Comparison of ENCODE assay signal across 2 cellular contexts in the genomic region with DNA sequence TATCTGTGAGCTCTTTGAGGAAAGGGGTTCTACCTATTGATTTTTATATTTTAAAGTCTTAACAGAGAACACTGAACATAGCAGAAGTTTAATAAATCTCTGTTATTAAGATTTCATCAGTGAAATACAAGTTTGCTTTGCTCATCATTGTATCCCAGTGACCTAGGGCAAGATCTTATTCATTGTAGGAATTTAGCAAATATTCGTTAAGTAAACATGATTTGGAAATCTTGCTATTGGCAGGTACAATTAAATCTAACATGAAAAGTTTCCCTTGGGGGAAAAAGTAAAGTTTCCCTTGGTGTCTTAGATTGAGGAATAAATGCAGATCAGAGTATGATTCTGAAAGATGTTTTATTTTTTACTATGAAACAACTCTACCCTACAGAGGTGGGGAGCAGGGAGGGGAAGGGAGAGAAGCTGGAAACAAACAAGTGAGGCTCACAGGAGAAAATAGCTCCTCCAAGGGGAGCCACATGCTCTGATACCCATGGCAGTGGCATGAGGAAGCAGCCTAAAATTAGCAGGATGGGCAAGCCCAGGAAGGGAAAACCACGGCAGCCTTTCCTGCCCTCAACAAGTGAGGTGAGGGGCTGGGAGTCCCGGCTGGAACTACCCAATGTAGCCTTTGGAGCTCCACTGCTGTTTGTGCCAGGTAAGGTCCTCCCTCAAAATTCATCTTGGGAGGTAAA.
TF ChIP-seq lines count a peak whose summit lies in the region.

No MANE protein-coding gene starts in this region.

TF ChIP-seq in HCT116, 20 proteins besides CTCF, POLR2A, EP300 and RAD21:
- TF ChIP-seq SIN3A (IDR thresholded peaks at IDR 0.05; ENCODE audit: low read depth) (0 out of 2 replicates have a peak, but pooled peaks have one; percentile 26), JUND (IDR thresholded peaks at IDR 0.05) (no peak), MAX (IDR thresholded peaks at IDR 0.05) (peak; percentile 56; the same call in 1 of the 2 replicates)
- TF ChIP-seq, protein P1, sequence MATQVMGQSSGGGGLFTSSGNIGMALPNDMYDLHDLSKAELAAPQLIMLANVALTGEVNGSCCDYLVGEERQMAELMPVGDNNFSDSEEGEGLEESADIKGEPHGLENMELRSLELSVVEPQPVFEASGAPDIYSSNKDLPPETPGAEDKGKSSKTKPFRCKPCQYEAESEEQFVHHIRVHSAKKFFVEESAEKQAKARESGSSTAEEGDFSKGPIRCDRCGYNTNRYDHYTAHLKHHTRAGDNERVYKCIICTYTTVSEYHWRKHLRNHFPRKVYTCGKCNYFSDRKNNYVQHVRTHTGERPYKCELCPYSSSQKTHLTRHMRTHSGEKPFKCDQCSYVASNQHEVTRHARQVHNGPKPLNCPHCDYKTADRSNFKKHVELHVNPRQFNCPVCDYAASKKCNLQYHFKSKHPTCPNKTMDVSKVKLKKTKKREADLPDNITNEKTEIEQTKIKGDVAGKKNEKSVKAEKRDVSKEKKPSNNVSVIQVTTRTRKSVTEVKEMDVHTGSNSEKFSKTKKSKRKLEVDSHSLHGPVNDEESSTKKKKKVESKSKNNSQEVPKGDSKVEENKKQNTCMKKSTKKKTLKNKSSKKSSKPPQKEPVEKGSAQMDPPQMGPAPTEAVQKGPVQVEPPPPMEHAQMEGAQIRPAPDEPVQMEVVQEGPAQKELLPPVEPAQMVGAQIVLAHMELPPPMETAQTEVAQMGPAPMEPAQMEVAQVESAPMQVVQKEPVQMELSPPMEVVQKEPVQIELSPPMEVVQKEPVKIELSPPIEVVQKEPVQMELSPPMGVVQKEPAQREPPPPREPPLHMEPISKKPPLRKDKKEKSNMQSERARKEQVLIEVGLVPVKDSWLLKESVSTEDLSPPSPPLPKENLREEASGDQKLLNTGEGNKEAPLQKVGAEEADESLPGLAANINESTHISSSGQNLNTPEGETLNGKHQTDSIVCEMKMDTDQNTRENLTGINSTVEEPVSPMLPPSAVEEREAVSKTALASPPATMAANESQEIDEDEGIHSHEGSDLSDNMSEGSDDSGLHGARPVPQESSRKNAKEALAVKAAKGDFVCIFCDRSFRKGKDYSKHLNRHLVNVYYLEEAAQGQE (IDR thresholded peaks at IDR 0.05; ENCODE audit: low read depth): no peak

TF ChIP-seq in H1, 55 proteins besides CTCF, POLR2A, EP300 and RAD21:
- TF ChIP-seq SP1 (IDR thresholded peaks at IDR 0.05; ENCODE audit: low read depth, low read length) (no peak), SP2 (IDR thresholded peaks at IDR 0.05; ENCODE audit: low read length) (no peak), MAX (IDR thresholded peaks at IDR 0.05) (no peak), ASH2L (IDR thresholded peaks at IDR 0.05; ENCODE audit: low read length) (no peak), RNF2 (IDR thresholded peaks at IDR 0.05; ENCODE audit: borderline replicate concordance, low read depth, low read length, missing control alignments, poor library complexity, severe bottlenecking) (no peak), EGR1 (IDR thresholded peaks at IDR 0.05; ENCODE audit: borderline replicate concordance, low read depth, low read length) (no peak), SUZ12 (IDR thresholded peaks at IDR 0.05; ENCODE audit: low read length) (no peak), HDAC2 (IDR thresholded peaks at IDR 0.05; ENCODE audit: borderline replicate concordance in 1 of 2, low read depth in 2 of 2, low read length in 2 of 2) (no peak), BACH1 (IDR thresholded peaks at IDR 0.05; ENCODE audit: low read length) (no peak), KDM4A (IDR thresholded peaks at IDR 0.05; ENCODE audit: low read depth, low read length, severe bottlenecking) (no peak), SIN3A (conservative IDR thresholded peaks at IDR 0.05 in 1 of 2, IDR thresholded peaks at IDR 0.05 in 1 of 2; ENCODE audit: low read depth in 1 of 2, low read length in 2 of 2) (no peak), SP4 (IDR thresholded peaks at IDR 0.05; ENCODE audit: low read length) (no peak), JUN (IDR thresholded peaks at IDR 0.05; ENCODE audit: low read depth, low read length) (no peak), RBBP5 (IDR thresholded peaks at IDR 0.05; ENCODE audit: borderline replicate concordance, low read depth, low read length) (no peak), CBX8 (IDR thresholded peaks at IDR 0.05; ENCODE audit: borderline replicate concordance, low read depth, low read length) (no peak)
